Comparison of ENCODE assay signal across 2 cellular contexts in genomic region chr20:40443731-40444130, GRCh38.
TF ChIP-seq lines count a peak whose summit lies in the region.

No MANE protein-coding gene starts in this region.

TF ChIP-seq in GM23338, 12 proteins besides CTCF, POLR2A, EP300 and RAD21 (continued from another document):
- TF ChIP-seq REST (IDR thresholded peaks at IDR 0.05; ENCODE audit: unreplicated experiment) (no peak), EZH2 (IDR thresholded peaks at IDR 0.05; ENCODE audit: low read depth, unreplicated experiment) (no peak), ETS1 (IDR thresholded peaks at IDR 0.05) (no peak), POLR2AphosphoS5 (IDR thresholded peaks at IDR 0.05; ENCODE audit: low read depth) (no peak), ZNF462 (CRISPR knock-in tag; IDR thresholded peaks at IDR 0.05) (no peak), ZNF114 (CRISPR knock-in tag; IDR thresholded peaks at IDR 0.05) (no peak), ZNF331 (CRISPR knock-in tag; IDR thresholded peaks at IDR 0.05; ENCODE audit: low read depth) (no peak), STAT1 (IDR thresholded peaks at IDR 0.05; ENCODE audit: unreplicated experiment) (no peak), EZH2phosphoT487 (IDR thresholded peaks at IDR 0.05; ENCODE audit: unreplicated experiment) (no peak)

TF ChIP-seq in H1, 55 proteins besides CTCF, POLR2A, EP300 and RAD21 (continued from another document):
- no peak for TF ChIP-seq EZH2 (IDR thresholded peaks at IDR 0.05; ENCODE audit: low read depth, low read length, severe bottlenecking)
- TF ChIP-seq CHD2 (IDR thresholded peaks at IDR 0.05; ENCODE audit: low read length), result no peak
- TF ChIP-seq TBP (IDR thresholded peaks at IDR 0.05; ENCODE audit: low read depth, low read length), result no peak
- TF ChIP-seq CTBP2 (IDR thresholded peaks at IDR 0.05; ENCODE audit: borderline replicate concordance, insufficient read depth, insufficient read length, low read length), result no peak
- TF ChIP-seq SP4 (IDR thresholded peaks at IDR 0.05; ENCODE audit: low read length), result no peak
TF ChIP-seq in H1: peak in this region for 0.
